Comparison of ENCODE assay signal across 10 cellular contexts in genomic region chr11:12150831-12151382, GRCh38. TPM values are rescaled to one million over a fixed set of nuclear protein-coding genes. Genes with fewer than 3 reads are reported as not detected.
A peak's percentile ranks its signal among the peaks of the same experiment; 100 is the strongest.
DNase-seq lines count a peak whose midpoint lies in the region; ATAC-seq, FAIRE-seq and TF ChIP-seq lines count a peak whose summit lies in the region.
"Had no signal": no experiment of that assay in that cellular context is flagged by ENCODE, and none has a peak within 500 bp of the region (broad histone marks: within the 10 kb centered on the region; RNA-seq: fewer than 3 reads in every experiment).

No MANE protein-coding gene starts in this region.

- H3K9me3 ChIP-seq in RWPE2 (ENCODE audit: severe bottlenecking) (no peaks in the 10 kb centered on the region), right atrium auricular region (no peaks in the 10 kb centered on the region)
- no peaks in the 10 kb centered on the region for H3K9me3 ChIP-seq in CD4-positive, alpha-beta memory T cell (ENCODE audit: control insufficient read depth in 1 of 2, low read length in 2 of 2)

- H3K4me3 Mint-ChIP-seq in CD4-positive, alpha-beta memory T cell = peak overlapping the region in 1 of 8 donors; percentile 13
- H3K4me3 Mint-ChIP-seq: brain had no signal

- POLR2A ChIA-PET in CD4-positive, alpha-beta memory T cell (lab: Charles Lee; ENCODE audit: partially characterized antibody) = no interaction called here

- H3K27ac ChIP-seq in RWPE2 (ENCODE audit: poor library complexity, severe bottlenecking) = peak overlapping the region; percentile 15
- no peak overlapping the region for H3K27ac ChIP-seq in right atrium auricular region
- no peak overlapping the region for H3K27ac ChIP-seq in CD4-positive, alpha-beta memory T cell (ENCODE audit: low read depth, low read length)

- peaks cover 0 to 10% of the 10 kb centered on the region in 2 donors for H3K36me3 Mint-ChIP-seq in CD4-positive, alpha-beta memory T cell
- H3K36me3 Mint-ChIP-seq: brain had no signal

- CTCF ChIA-PET in CD4-positive, alpha-beta memory T cell (lab: Charles Lee; ENCODE audit: partially characterized antibody) = interaction anchor here (1.0 to 1.8 kb wide), 4 partner anchors 10 to 131 kb away, joined by 3 to 6 read pairs (median 4); no protein-coding TSS in a partner anchor

- peaks cover 0 to 2% (median 0%) of the 10 kb centered on the region in 8 donors for H3K9me3 Mint-ChIP-seq in CD4-positive, alpha-beta memory T cell

- H3K27me3 Mint-ChIP-seq in CD4-positive, alpha-beta memory T cell = no peaks in the 10 kb centered on the region

- H3K4me3 ChIP-seq in RWPE2 (ENCODE audit: severe bottlenecking) (no peak overlapping the region), bronchial epithelial cell (ENCODE audit: low read depth, low read length) (no peak overlapping the region), right atrium auricular region (no peak overlapping the region)
- no peak overlapping the region for H3K4me3 ChIP-seq in CD4-positive, alpha-beta memory T cell (ENCODE audit: low read length in 2 of 2)

- H3K4me1 Mint-ChIP-seq in CD4-positive, alpha-beta memory T cell = peaks cover 22 to 36% (median 30%) of the 10 kb centered on the region in 4 donors
- H3K4me1 Mint-ChIP-seq: brain had no signal

- DNase-seq in DMS79 (lab: John Stamatoyannopoulos, UW) (peak; percentile 49), RWPE2 (ENCODE audit: low spot score) (no peak), bronchial epithelial cell (ENCODE audit: low read depth) (peak; percentile 39), COR-L47 (lab: John Stamatoyannopoulos, UW) (no peak), omental fat pad (ENCODE audit: low spot score) (no peak), right atrium auricular region (ENCODE audit: low spot score) (no peak)
- peak; percentile 79 for DNase-seq in stimulated activated CD4-positive, alpha-beta T cell treated with anti-CD3 and anti-CD28 coated beads, Interleukin-15, amount 100 ng/mL, for 24 hours
- DNase-seq in CD4-positive, alpha-beta memory T cell = no peak
- DNase-seq: SHP77 had no signal

- intact Hi-C loops in CD4-positive, alpha-beta memory T cell (cut with micrococcal nuclease) = no loop called here

- H3K36me3 ChIP-seq in RWPE2 (ENCODE audit: low read depth) (peaks cover 86% of the 10 kb centered on the region), bronchial epithelial cell (ENCODE audit: control insufficient read depth, insufficient read depth, low read length) (peaks cover 5% of the 10 kb centered on the region), right atrium auricular region (peaks cover 16% of the 10 kb centered on the region)
- H3K36me3 ChIP-seq in CD4-positive, alpha-beta memory T cell (ENCODE audit: insufficient read depth, low read length) = no peaks in the 10 kb centered on the region

- TF ChIP-seq CTCF in RWPE2 (IDR thresholded peaks at IDR 0.05; ENCODE audit: poor library complexity, severe bottlenecking) (no peak), bronchial epithelial cell (IDR thresholded peaks at IDR 0.05; ENCODE audit: insufficient read depth, low read length, severe bottlenecking) (no peak), omental fat pad (IDR thresholded peaks at IDR 0.05) (no peak), right atrium auricular region (IDR thresholded peaks at IDR 0.05) (no peak)

- H3K27me3 ChIP-seq in RWPE2 (ENCODE audit: insufficient read depth, poor library complexity, severe bottlenecking) (no peaks in the 10 kb centered on the region), bronchial epithelial cell (ENCODE audit: control insufficient read depth, insufficient read depth, low read length) (no peaks in the 10 kb centered on the region), right atrium auricular region (no peaks in the 10 kb centered on the region)
- H3K27me3 ChIP-seq in CD4-positive, alpha-beta memory T cell (ENCODE audit: insufficient read depth, low read length) = no peaks in the 10 kb centered on the region

- FAIRE-seq in bronchial epithelial cell (lab: Jason Lieb, UNC) = no peak

- H3K4me1 ChIP-seq in RWPE2 (ENCODE audit: insufficient read depth, poor library complexity, severe bottlenecking) = no peaks in the 10 kb centered on the region
- H3K4me1 ChIP-seq in right atrium auricular region = peaks cover 0 to 26% of the 10 kb centered on the region in 2 donors
- H3K4me1 ChIP-seq in CD4-positive, alpha-beta memory T cell (ENCODE audit: insufficient read depth, low read length) = peaks cover 18% of the 10 kb centered on the region

- peak overlapping the region in 3 of 7 donors; percentile 4 to 36 (median 30) for H3K27ac Mint-ChIP-seq in CD4-positive, alpha-beta memory T cell
- H3K27ac Mint-ChIP-seq: brain had no signal

- peak; percentile 40; the same call in 1 of the 3 replicates for ATAC-seq in RWPE2 (ENCODE audit: low read depth)
- no peak for ATAC-seq in omental fat pad (ENCODE audit: low FRiP score)

RNA-seq across cellular contexts. Expression of gene MICAL2, which starts 40.5 kb away (rescaled TPM):
- total RNA-seq in bronchial epithelial cell (75.0 and 95.9 TPM in 2 replicates), omental fat pad (100 to 1,000 TPM in 1 of 4 donors, 10 to 100 TPM in 3; 34.3 to 143 (median 57.0) TPM), right atrium auricular region (10 to 100 TPM; 77.6 to 84.5 TPM)
- total RNA-seq in CD4-positive, alpha-beta memory T cell = 10 to 100 TPM; 33.3 to 38.8 TPM
- 10 to 100 TPM; 10.9 to 23.1 TPM for polyA plus RNA-seq in CD4-positive, alpha-beta memory T cell

Comparison
In these comparisons a context has a peak if more than half of its experiments do, and no peak if none do; other contexts are left out.
1. DNase-seq: peak in DMS79 (single experiment), bronchial epithelial cell (single experiment) and stimulated activated CD4-positive, alpha-beta T cell treated with anti-CD3 and anti-CD28 coated beads, Interleukin-15, amount 100 ng/mL, for 24 hours (single experiment); none in RWPE2 (single experiment), COR-L47 (single experiment), omental fat pad (single experiment), right atrium auricular region (single experiment) and CD4-positive, alpha-beta memory T cell (0 of 5).